Comparison of ENCODE assay signal across 1 cellular context in genomic region chr6:159693894-159694545, GRCh38.
A peak's percentile ranks its signal among the peaks of the same experiment; 100 is the strongest.
TF ChIP-seq lines count a peak whose summit lies in the region.

No MANE protein-coding gene starts in this region.

TF ChIP-seq in K562, 482 proteins besides CTCF, POLR2A, EP300 and RAD21 (continues in another document):
- TF ChIP-seq ETV5 (CRISPR knock-in tag; IDR thresholded peaks at IDR 0.05; ENCODE audit: low read depth) = peak; percentile 54
- no peak for TF ChIP-seq ZMIZ1 (IDR thresholded peaks at IDR 0.05; ENCODE audit: low read depth in 2 of 2, low read length in 2 of 2)
- peak; percentile 87; the same call in 1 of the 2 replicates for TF ChIP-seq HMBOX1 (IDR thresholded peaks at IDR 0.05)
- TF ChIP-seq ZNF407 (IDR thresholded peaks at IDR 0.05; ENCODE audit: low read depth) = no peak
- TF ChIP-seq GATAD2A (IDR thresholded peaks at IDR 0.05) = 0 out of 2 replicates have a peak, but pooled peaks have one; percentile 2
- TF ChIP-seq ZNF589 (CRISPR knock-in tag; IDR thresholded peaks at IDR 0.05; ENCODE audit: low read depth) = 0 out of 2 replicates have a peak, but pooled peaks have one; percentile 23
- TF ChIP-seq REST (CRISPR knock-in tag; IDR thresholded peaks at IDR 0.05; ENCODE audit: low read depth) = no peak
- TF ChIP-seq GABPB1 (CRISPR knock-in tag; IDR thresholded peaks at IDR 0.05) = peak; percentile 49; the same call in 1 of the 2 replicates
- peak; percentile 79; the same call in 1 of the 2 replicates for TF ChIP-seq ZC3H4 (CRISPR knock-in tag; IDR thresholded peaks at IDR 0.05; ENCODE audit: borderline replicate concordance)
- peak; percentile 61 for TF ChIP-seq NFE2 (IDR thresholded peaks at IDR 0.05; ENCODE audit: low read depth)
- TF ChIP-seq EHMT2 (IDR thresholded peaks at IDR 0.05) = 0 out of 2 replicates have a peak, but pooled peaks have one; percentile 5
- peak; percentile 64 for TF ChIP-seq CREM (IDR thresholded peaks at IDR 0.05; ENCODE audit: low read depth)
- 0 out of 2 replicates have a peak, but pooled peaks have one; percentile 20 for TF ChIP-seq IRF1 (CRISPR knock-in tag; IDR thresholded peaks at IDR 0.05; ENCODE audit: borderline replicate concordance)
- 0 out of 2 replicates have a peak, but pooled peaks have one; percentile 3 for TF ChIP-seq MAFG (tag; conservative IDR thresholded peaks at IDR 0.05)
- TF ChIP-seq JUND (IDR thresholded peaks at IDR 0.05; ENCODE audit: borderline replicate concordance, low read depth, low read length) = peak; percentile 6; the same call in 1 of the 2 replicates
- TF ChIP-seq JUND (tag; IDR thresholded peaks at IDR 0.05; ENCODE audit: borderline replicate concordance, low read depth, low read length) = no peak
- TF ChIP-seq FOXK2 (conservative IDR thresholded peaks at IDR 0.05 in 1 of 2, IDR thresholded peaks at IDR 0.05 in 1 of 2; ENCODE audit: low read depth in 2 of 2) = peak; percentile 90 to 93
- TF ChIP-seq TBP (optimal IDR thresholded peaks at IDR 0.05; ENCODE audit: low read depth, low read length) = peak; percentile 30
- peak; percentile 47; the same call in 1 of the 2 replicates for TF ChIP-seq SPI1 (IDR thresholded peaks at IDR 0.05; ENCODE audit: borderline replicate concordance, low read depth, low read length)
- peak; percentile 28 for TF ChIP-seq PRDM10 (IDR thresholded peaks at IDR 0.05; ENCODE audit: partially characterized antibody)
- 0 out of 2 replicates have a peak, but pooled peaks have one; percentile 40 for TF ChIP-seq ETV1 (tag; conservative IDR thresholded peaks at IDR 0.05; ENCODE audit: low read depth)
- TF ChIP-seq ZFP36 (IDR thresholded peaks at IDR 0.05; ENCODE audit: low read depth, low read length, partially characterized antibody) = no peak
- TF ChIP-seq PREB (CRISPR knock-in tag; IDR thresholded peaks at IDR 0.05) = 0 out of 2 replicates have a peak, but pooled peaks have one; percentile 75
- TF ChIP-seq ZNF224 (CRISPR knock-in tag; IDR thresholded peaks at IDR 0.05) = no peak
- TF ChIP-seq CREB1 (IDR thresholded peaks at IDR 0.05) = no peak
- TF ChIP-seq CREB1 (CRISPR knock-in tag; IDR thresholded peaks at IDR 0.05) = peak; percentile 2; the same call in 1 of the 2 replicates
- peak in 1 of 2 experiments; percentile 58; a peak in 1 of 4 replicates for TF ChIP-seq FOXA3 (CRISPR knock-in tag; conservative IDR thresholded peaks at IDR 0.05 in 1 of 2, IDR thresholded peaks at IDR 0.05 in 1 of 2)
- TF ChIP-seq ZNF436 (CRISPR knock-in tag; IDR thresholded peaks at IDR 0.05) = 0 out of 2 replicates have a peak, but pooled peaks have one; percentile 17
- TF ChIP-seq RB1 (IDR thresholded peaks at IDR 0.05; ENCODE audit: low read depth) = no peak
- TF ChIP-seq GABPA (tag; conservative IDR thresholded peaks at IDR 0.05; ENCODE audit: low read depth) = peak; percentile 44; the same call in 1 of the 2 replicates
- no peak for TF ChIP-seq ZNF740 (CRISPR knock-in tag; IDR thresholded peaks at IDR 0.05)
- no peak for TF ChIP-seq ZNF740 (tag; IDR thresholded peaks at IDR 0.05)
